In genomic region chr1:28530456-28530855, GRCh38 we compare ENCODE assay signal across 27 cellular contexts.
"Had no signal": no experiment of that assay in that cellular context is flagged by ENCODE, and none has a peak within 500 bp of the region (broad histone marks: within the 10 kb centered on the region; RNA-seq: fewer than 3 reads in every experiment).

No MANE protein-coding gene starts in this region.

- H3K4me3 ChIP-seq: left lung, lower lobe of right lung, neural progenitor cell, ovary, right atrium auricular region, skin epidermis, suprapubic skin, tibial nerve, upper lobe of left lung, vagina had no signal

- H2AFZ ChIP-seq: neural progenitor cell had no signal

- H3K27ac ChIP-seq: left lung, lower lobe of right lung, neural progenitor cell, neutrophil, ovary, right atrium auricular region, skin epidermis, suprapubic skin, tibial nerve, vagina had no signal

- H3K4me1 ChIP-seq: left lung, lower lobe of right lung, neural progenitor cell, right atrium auricular region, suprapubic skin, tibial nerve, vagina had no signal

- H3K4me2 ChIP-seq: neural progenitor cell had no signal

- DNase-seq: hypothalamus; immature natural killer cell; kidney; left colon; left lung; lower lobe of right lung; mammary epithelial cell; mesendoderm; naive B cell; natural killer cell; nephron progenitor cell; occipital lobe; ovary; stimulated activated CD4-positive, alpha-beta T cell treated with anti-CD3 and anti-CD28 coated beads, Interleukin-12 subunit alpha, Interleukin-12 subunit beta, amount 100 ng/mL, for 4 hours; stimulated activated CD4-positive, alpha-beta T cell treated with anti-CD3 and anti-CD28 coated beads, Interleukin-15, amount 100 ng/mL, for 24 hours; stimulated activated CD4-positive, alpha-beta T cell treated with anti-CD3 and anti-CD28 coated beads, Interleukin-2, amount 100 ng/mL, for 24 hours; stimulated activated CD4-positive, alpha-beta T cell treated with anti-CD3 and anti-CD28 coated beads, Interleukin-4, amount 100 ng/mL, for 1 hour; stimulated activated naive CD4-positive, alpha-beta T cell had no signal

- H3K27me3 ChIP-seq: left lung, neural progenitor cell, neutrophil, ovary, right atrium auricular region, suprapubic skin, tibial nerve, upper lobe of left lung, vagina had no signal

- H3K36me3 ChIP-seq: neural progenitor cell, ovary had no signal

- ATAC-seq: left colon, lower lobe of right lung, natural killer cell, sciatic nerve had no signal

- H3K9ac ChIP-seq: neural progenitor cell had no signal

- H3K9me3 ChIP-seq: left lung, lower lobe of right lung, neutrophil, ovary, right atrium auricular region, suprapubic skin, tibial nerve, upper lobe of left lung, vagina had no signal
